1 cellular context compared by ENCODE assay signal in genomic region chr1:106389160-106389559, GRCh38.
TF ChIP-seq lines count a peak whose summit lies in the region.

No MANE protein-coding gene starts in this region.

TF ChIP-seq in WTC11, 78 proteins besides CTCF, POLR2A, EP300 and RAD21:
- peak; percentile 69; the same call in 1 of the 2 replicates for TF ChIP-seq ZNF512 (CRISPR knock-in tag; IDR thresholded peaks at IDR 0.05; ENCODE audit: borderline replicate concordance)
TF ChIP-seq in WTC11: peak in this region for 1; not testable (repeated sequence) for 77.
